8 cellular contexts compared by ENCODE assay signal in the genomic region with DNA sequence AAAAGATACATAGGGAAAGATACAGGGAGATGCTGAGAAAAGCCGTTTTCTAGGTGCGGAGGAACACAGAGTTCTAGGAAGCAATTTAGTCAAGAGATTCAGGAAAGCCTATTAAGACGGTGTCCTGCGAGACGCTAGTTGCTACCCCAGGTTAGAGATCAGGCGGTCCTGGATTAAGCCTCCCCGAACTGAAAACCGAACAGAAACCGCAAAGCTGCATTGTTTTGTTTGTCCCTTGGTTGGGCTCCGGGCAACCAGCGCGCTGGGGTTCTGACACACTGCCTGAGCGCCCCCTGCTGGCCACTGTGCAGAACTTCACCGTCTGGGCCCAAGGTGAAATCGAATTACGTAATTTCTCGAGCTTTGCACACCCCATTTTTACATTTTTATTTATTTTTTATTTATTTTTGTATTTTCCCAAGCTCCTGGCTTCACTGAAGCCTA. TPM values are rescaled to one million over a fixed set of nuclear protein-coding genes. Genes with fewer than 3 reads are reported as not detected.
DNase-seq lines count a peak whose midpoint lies in the region; ATAC-seq and TF ChIP-seq lines count a peak whose summit lies in the region.

No MANE protein-coding gene starts in this region.

- TF ChIP-seq CTCF in GM10266 (IDR thresholded peaks at IDR 0.05; ENCODE audit: control insufficient read depth, insufficient read depth, low read depth, missing control alignments) (peak; percentile 98), SU-DHL-6 (IDR thresholded peaks at IDR 0.05; ENCODE audit: insufficient read depth, low read length, poor library complexity, severe bottlenecking) (peak; percentile 91), cardiac muscle cell (IDR thresholded peaks at IDR 0.05; ENCODE audit: low read depth, low read length) (peak; percentile 93), tibial nerve (IDR thresholded peaks at IDR 0.05) (peak; percentile 94 to 99 (median 96))

- H2BK12ac ChIP-seq in trophoblast cell (ENCODE audit: low read length) = no peak overlapping the region

- peak overlapping the region; percentile 83 for H2BK5ac ChIP-seq in trophoblast cell (ENCODE audit: low read depth, low read length, poor library complexity)

- H3K9me3 ChIP-seq in SU-DHL-6 (ENCODE audit: insufficient read depth, low read length) (no peaks in the 10 kb centered on the region), cardiac muscle cell (ENCODE audit: low read depth) (no peaks in the 10 kb centered on the region), trophoblast cell (ENCODE audit: insufficient read depth, low read depth, low read length) (no peaks in the 10 kb centered on the region), tibial nerve (no peaks in the 10 kb centered on the region)

- H3K23ac ChIP-seq in trophoblast cell (ENCODE audit: low read length) = no peak overlapping the region

- peak overlapping the region; percentile 71 for H3K4me2 ChIP-seq in SU-DHL-6 (ENCODE audit: low read depth, low read length, poor library complexity, severe bottlenecking)
- peak overlapping the region; percentile 93 for H3K4me2 ChIP-seq in trophoblast cell (ENCODE audit: low read length)

- no peak overlapping the region for H3K4ac ChIP-seq in trophoblast cell (ENCODE audit: low read depth, low read length)

- H3K36me3 ChIP-seq in SU-DHL-6 (ENCODE audit: low read length) = no peaks in the 10 kb centered on the region
- H3K36me3 ChIP-seq in cardiac muscle cell = no peaks in the 10 kb centered on the region
- no peaks in the 10 kb centered on the region for H3K36me3 ChIP-seq in trophoblast cell (ENCODE audit: control insufficient read depth in 1 of 2, insufficient read depth in 2 of 2, low read length in 2 of 2)
- H3K36me3 ChIP-seq in tibial nerve = no peaks in the 10 kb centered on the region

- peak overlapping the region; percentile 47 for H3K4me3 ChIP-seq in SU-DHL-6 (ENCODE audit: insufficient read depth, low read length, poor library complexity, severe bottlenecking)
- peak overlapping the region; percentile 31 for H3K4me3 ChIP-seq in cardiac muscle cell
- no peak overlapping the region for H3K4me3 ChIP-seq in trophoblast cell (ENCODE audit: low read depth, low read length)
- H3K4me3 ChIP-seq in tibial nerve = peak overlapping the region; percentile 22 to 56 (median 46)

- H4K91ac ChIP-seq in trophoblast cell (ENCODE audit: low read depth, low read length) = peak overlapping the region; percentile 73

- H2AFZ ChIP-seq in SU-DHL-6 (ENCODE audit: low read depth, low read length, severe bottlenecking) (peak overlapping the region; percentile 84), trophoblast cell (ENCODE audit: insufficient read depth, low read length, poor library complexity) (peak overlapping the region; percentile 59)

- no peak overlapping the region for H2AK5ac ChIP-seq in trophoblast cell (ENCODE audit: low read length)

- no peak overlapping the region for H4K12ac ChIP-seq in trophoblast cell (ENCODE audit: low read depth, low read length)

- peaks cover 6% of the 10 kb centered on the region for H3K79me1 ChIP-seq in trophoblast cell (ENCODE audit: low read length)

- no CpG with 5 or more reads among the region's 17 CpGs for WGBS in trophoblast cell (ENCODE audit: extremely low coverage, insufficient coverage, insufficient read length)
- 0% methylated on average over 17 of the region's 17 CpGs for WGBS in tibial nerve, 2 donors

- peak; percentile 83 for ATAC-seq in HG02623 (IDR thresholded peaks at IDR 0.05; ENCODE audit: unreplicated experiment)

- DNase-seq in GM10266 (ENCODE audit: extremely low spot score) = peak; percentile 69
- peak; percentile 78 for DNase-seq in NCI-H1092 (lab: John Stamatoyannopoulos, UW)
- DNase-seq in activated naive CD8-positive, alpha-beta T cell treated with anti-CD3 and anti-CD28 coated beads, Interleukin-2, amount 50 U/mL, for 16 hours (ENCODE audit: low read depth, low spot score) = peak; percentile 68
- DNase-seq in cardiac muscle cell (ENCODE audit: low read depth in 1 of 2, low spot score in 1 of 2) = peak; percentile 90 to 96
- peak; percentile 77 to 94 for DNase-seq in trophoblast cell
- DNase-seq in tibial nerve (ENCODE audit: low spot score in 2 of 2) = peak; percentile 82 to 90

- no peak overlapping the region for H2BK120ac ChIP-seq in trophoblast cell (ENCODE audit: insufficient read depth, low read length, poor library complexity)

- H3K9ac ChIP-seq in SU-DHL-6 (ENCODE audit: low read length) (peak overlapping the region; percentile 36), trophoblast cell (ENCODE audit: low read length) (no peak overlapping the region)

- no peak overlapping the region for H3K14ac ChIP-seq in trophoblast cell (ENCODE audit: low read length)

- peak in 1 of 2 donors; percentile 71 for TF ChIP-seq EP300 in tibial nerve (IDR thresholded peaks at IDR 0.05)

- H3K9me2 ChIP-seq in SU-DHL-6 (replicated peaks; ENCODE audit: insufficient read depth, low read length) = no peaks in the 10 kb centered on the region

- no peak for TF ChIP-seq POLR2A in tibial nerve (IDR thresholded peaks at IDR 0.05)

- peaks cover 13% of the 10 kb centered on the region for H3K4me1 ChIP-seq in cardiac muscle cell (ENCODE audit: low read depth)
- H3K4me1 ChIP-seq in trophoblast cell (ENCODE audit: control insufficient read depth in 1 of 2, insufficient read depth in 2 of 2, low read length in 2 of 2) = peaks cover 10 to 20% of the 10 kb centered on the region in 2 experiments
- H3K4me1 ChIP-seq in tibial nerve = peaks cover 0 to 66% (median 6%) of the 10 kb centered on the region in 4 donors

- no peaks in the 10 kb centered on the region for H3F3A ChIP-seq in SU-DHL-6 (ENCODE audit: insufficient read depth)

- H3K27ac ChIP-seq in SU-DHL-6 (ENCODE audit: low read depth, low read length) (no peak overlapping the region), cardiac muscle cell (peak overlapping the region; percentile 84), trophoblast cell (ENCODE audit: low read depth, low read length) (peak overlapping the region; percentile 84), tibial nerve (peak overlapping the region; percentile 76 to 92 (median 88))

- peak overlapping the region; percentile 58 for H4K8ac ChIP-seq in trophoblast cell (ENCODE audit: low read depth, low read length)

- H3K18ac ChIP-seq in trophoblast cell (ENCODE audit: low read length) = no peak overlapping the region

- H3K27me3 ChIP-seq in SU-DHL-6 (ENCODE audit: low read length) (no peaks in the 10 kb centered on the region), cardiac muscle cell (no peaks in the 10 kb centered on the region), trophoblast cell (ENCODE audit: insufficient read depth, low read length) (no peaks in the 10 kb centered on the region), tibial nerve (no peaks in the 10 kb centered on the region)

- H4K20me1 ChIP-seq in SU-DHL-6 (ENCODE audit: low read depth, low read length) = no peaks in the 10 kb centered on the region

- no peaks in the 10 kb centered on the region for H3K79me2 ChIP-seq in SU-DHL-6 (ENCODE audit: insufficient read depth, low read length)
- H3K79me2 ChIP-seq in trophoblast cell (ENCODE audit: control insufficient read depth, insufficient read depth, low read length, poor library complexity) = peaks cover 2% of the 10 kb centered on the region

RNA-seq across cellular contexts. Expression of a gene that starts 37.3 kb away (rescaled TPM):
- total RNA-seq in cardiac muscle cell (67.0 and 133 TPM in 2 replicates), tibial nerve (10 to 100 TPM; 44.1 to 58.8 (median 49.7) TPM)
- 396 and 420 TPM in 2 replicates for polyA plus RNA-seq in cardiac muscle cell
- polyA plus RNA-seq in trophoblast cell (2013) = 345 and 361 TPM in 2 replicates
